In genomic region chr17:77404812-77405581, GRCh38 we compare ENCODE assay signal across 1 cellular context.
A peak's percentile ranks its signal among the peaks of the same experiment; 100 is the strongest.
TF ChIP-seq lines count a peak whose summit lies in the region.

No MANE protein-coding gene starts in this region.

TF ChIP-seq in GM12878, 131 proteins besides CTCF, POLR2A, EP300 and RAD21 (continued from another document and continues in another):
- TF ChIP-seq YY1 (IDR thresholded peaks at IDR 0.05; ENCODE audit: low read depth, low read length) (peak; percentile 55; the same call in 1 of the 2 replicates), BHLHE40 (IDR thresholded peaks at IDR 0.05; ENCODE audit: borderline replicate concordance in 1 of 2, low read depth in 2 of 2, low read length in 1 of 2) (peak; percentile 53 to 65; a peak in 3 of 4 replicates), CREB1 (IDR thresholded peaks at IDR 0.05; ENCODE audit: low read depth) (peak; percentile 85), EGR1 (IDR thresholded peaks at IDR 0.05; ENCODE audit: borderline replicate concordance in 1 of 2, low read depth in 2 of 2, low read length in 2 of 2) (peak in 1 of 2 experiments; percentile 59; a peak in 1 of 3 replicates), ZBTB33 (IDR thresholded peaks at IDR 0.05) (no peak), RUNX3 (IDR thresholded peaks at IDR 0.05; ENCODE audit: low read length) (peak; percentile 92), CBFB (IDR thresholded peaks at IDR 0.05; ENCODE audit: low read depth) (peak; percentile 84), SREBF1 (IDR thresholded peaks at IDR 0.05; ENCODE audit: low read length) (no peak), CEBPB (IDR thresholded peaks at IDR 0.05; ENCODE audit: borderline replicate concordance in 1 of 2, low read depth in 2 of 2, low read length in 2 of 2) (no peak), FOXM1 (IDR thresholded peaks at IDR 0.05; ENCODE audit: low read depth, low read length) (no peak), TCF3 (IDR thresholded peaks at IDR 0.05; ENCODE audit: borderline replicate concordance, insufficient read depth, low read depth, low read length) (0 out of 2 replicates have a peak, but pooled peaks have one; percentile 46), PAX5 (IDR thresholded peaks at IDR 0.05; ENCODE audit: borderline replicate concordance, low read depth, low read length) (peak; percentile 79; the same call in 1 of the 2 replicates), CHD1 (IDR thresholded peaks at IDR 0.05; ENCODE audit: low read depth, low read length) (no peak), BCL11A (IDR thresholded peaks at IDR 0.05; ENCODE audit: low read depth, low read length) (peak; percentile 46; the same call in 1 of the 2 replicates), MEF2B (IDR thresholded peaks at IDR 0.05; ENCODE audit: partially characterized antibody, poor library complexity, severe bottlenecking) (peak; percentile 43), MLLT1 (IDR thresholded peaks at IDR 0.05) (peak; percentile 69), KLF5 (IDR thresholded peaks at IDR 0.05; ENCODE audit: partially characterized antibody) (no peak), PRDM15 (CRISPR knock-in tag; IDR thresholded peaks at IDR 0.05) (no peak), NBN (IDR thresholded peaks at IDR 0.05) (peak; percentile 69; the same call in 1 of the 2 replicates), SMC3 (IDR thresholded peaks at IDR 0.05; ENCODE audit: borderline replicate concordance, low read length) (no peak; the same call in 1 of the 2 replicates), FOXK2 (IDR thresholded peaks at IDR 0.05) (peak; percentile 47; the same call in 1 of the 2 replicates), MYC (IDR thresholded peaks at IDR 0.05; ENCODE audit: insufficient read depth, insufficient read length, insufficient replicate concordance, low read length, severe bottlenecking) (no peak), BCL3 (IDR thresholded peaks at IDR 0.05; ENCODE audit: borderline replicate concordance, insufficient read depth, low read depth, low read length, poor library complexity, severe bottlenecking) (no peak), CHD2 (IDR thresholded peaks at IDR 0.05; ENCODE audit: borderline replicate concordance, low read depth, low read length) (peak; percentile 61), POU2F2 (IDR thresholded peaks at IDR 0.05; ENCODE audit: borderline replicate concordance, low read depth, low read length) (peak; percentile 65; the same call in 1 of the 3 replicates), SIN3A (IDR thresholded peaks at IDR 0.05; ENCODE audit: low read depth, low read length) (0 out of 2 replicates have a peak, but pooled peaks have one; percentile 62), ZBTB40 (IDR thresholded peaks at IDR 0.05; ENCODE audit: borderline replicate concordance) (peak; percentile 77), ZNF687 (IDR thresholded peaks at IDR 0.05) (peak; percentile 91), SKIL (IDR thresholded peaks at IDR 0.05; ENCODE audit: low read depth, poor library complexity, severe bottlenecking) (peak; percentile 55), HDGF (IDR thresholded peaks at IDR 0.05) (peak; percentile 94), RB1 (IDR thresholded peaks at IDR 0.05; ENCODE audit: borderline replicate concordance) (peak; percentile 23; the same call in 1 of the 2 replicates), PBX3 (IDR thresholded peaks at IDR 0.05; ENCODE audit: insufficient replicate concordance, low read depth, low read length) (peak; percentile 73)
